Comparison of ENCODE assay signal across 20 cellular contexts in genomic region chr12:53067074-53067992, GRCh38. TPM values are rescaled to one million over a fixed set of nuclear protein-coding genes. Genes with fewer than 3 reads are reported as not detected.
A peak's percentile ranks its signal among the peaks of the same experiment; 100 is the strongest.
DNase-seq lines count a peak whose midpoint lies in the region; ATAC-seq, FAIRE-seq and TF ChIP-seq lines count a peak whose summit lies in the region.
"Had no signal": no experiment of that assay in that cellular context is flagged by ENCODE, and none has a peak within 500 bp of the region (broad histone marks: within the 10 kb centered on the region; RNA-seq: fewer than 3 reads in every experiment).

No MANE protein-coding gene starts in this region.

- H3K4me3 ChIP-seq in right cardiac atrium (ENCODE audit: low read length) (no peak overlapping the region), bronchial epithelial cell (ENCODE audit: low read depth, low read length) (no peak overlapping the region), vagina (no peak overlapping the region)
- H3K4me3 ChIP-seq: skin epidermis had no signal

- TF ChIP-seq POLR2A in vagina (IDR thresholded peaks at IDR 0.05) = no peak

- H3K27ac ChIP-seq in right cardiac atrium (ENCODE audit: low read length) = peak overlapping the region; percentile 5
- H3K27ac ChIP-seq in vagina = peak overlapping the region; percentile 89

- 63% methylated on average over 7 of the region's 7 CpGs for WGBS in right cardiac atrium

- H3K4me3 Mint-ChIP-seq in osteocyte (ENCODE audit: unreplicated experiment) = no peak overlapping the region
- H3K4me3 Mint-ChIP-seq: T-helper 1 cell treated with Interleukin-12 subunit alpha and Interleukin-12 subunit beta and Interleukin-4 antibody, amounts not matched to agents 30 μg/mL and 1 μg/mL, for 36 hours had no signal

- peaks cover 23% of the 10 kb centered on the region for H3K36me3 ChIP-seq in bronchial epithelial cell (ENCODE audit: control insufficient read depth, insufficient read depth, low read length)
- H3K36me3 ChIP-seq in vagina = peaks cover 0 to 14% of the 10 kb centered on the region in 2 donors

- H3K36me3 Mint-ChIP-seq in osteocyte (ENCODE audit: unreplicated experiment) = peaks cover 28% of the 10 kb centered on the region

- TF ChIP-seq CTCF in bronchial epithelial cell (IDR thresholded peaks at IDR 0.05; ENCODE audit: insufficient read depth, low read length, severe bottlenecking) (no peak), osteocyte (IDR thresholded peaks at IDR 0.05) (no peak), vagina (IDR thresholded peaks at IDR 0.05) (no peak)

- FAIRE-seq in bronchial epithelial cell (lab: Jason Lieb, UNC) = peak; percentile 84
- FAIRE-seq: frontal cortex had no signal

- H3K27me3 Mint-ChIP-seq in osteocyte (ENCODE audit: unreplicated experiment) = no peaks in the 10 kb centered on the region

- intact Hi-C loops in right cardiac atrium (cut with DNase I) (loop anchor here (2.0 to 10.0 kb wide), 4 partner anchors 31 to 130 kb away; no protein-coding TSS in a partner anchor), left cardiac atrium (cut with DNase I) (loop anchor here (2.0 to 10.0 kb wide), 4 partner anchors 31 to 227 kb away; partner anchors contain the start of genes MYG1 (in 1 of the 2) and PFDN5 (in 1 of the 2)), vagina (cut with DNase I) (loop anchor here (10.0 kb wide), 1 partner anchor 127 kb away; no protein-coding TSS in a partner anchor)

- H3K27ac Mint-ChIP-seq in osteocyte (ENCODE audit: unreplicated experiment) = peak overlapping the region; percentile 10
- H3K27ac Mint-ChIP-seq: T-helper 1 cell treated with Interleukin-12 subunit alpha and Interleukin-12 subunit beta and Interleukin-4 antibody, amounts not matched to agents 30 μg/mL and 1 μg/mL, for 36 hours had no signal

- H3K27me3 ChIP-seq in right cardiac atrium (ENCODE audit: control insufficient read depth, insufficient read depth) (no peaks in the 10 kb centered on the region), bronchial epithelial cell (ENCODE audit: control insufficient read depth, insufficient read depth, low read length) (no peaks in the 10 kb centered on the region), vagina (no peaks in the 10 kb centered on the region)
- H3K27me3 ChIP-seq: brain microvascular endothelial cell had no signal

- ATAC-seq in right cardiac atrium = no peak
- no peak for ATAC-seq in left cardiac atrium
- ATAC-seq in HG03175 (IDR thresholded peaks at IDR 0.05; ENCODE audit: unreplicated experiment) = no peak
- no peak for ATAC-seq in GM21515 (IDR thresholded peaks at IDR 0.05; ENCODE audit: unreplicated experiment)

- H3K4me1 Mint-ChIP-seq in osteocyte (ENCODE audit: unreplicated experiment) = peaks cover 95% of the 10 kb centered on the region

- no peaks in the 10 kb centered on the region for H3K9me3 Mint-ChIP-seq in osteocyte (ENCODE audit: unreplicated experiment)
- H3K9me3 Mint-ChIP-seq: T-helper 1 cell treated with Interleukin-12 subunit alpha and Interleukin-12 subunit beta and Interleukin-4 antibody, amounts not matched to agents 30 μg/mL and 1 μg/mL, for 36 hours had no signal

- DNase-seq in right cardiac atrium = peak in 2 of 3 donors; percentile 42 to 55
- DNase-seq in left cardiac atrium = no peak
- no peak for DNase-seq in bronchial epithelial cell (ENCODE audit: low read depth)
- no peak for DNase-seq in osteocyte (ENCODE audit: extremely low spot score, unreplicated experiment)
- no peak for DNase-seq in vagina (ENCODE audit: extremely low spot score in 2 of 2)
- DNase-seq in cortex of kidney (lab: John Stamatoyannopoulos, UW) = no peak
- DNase-seq: activated gamma-delta T cell; AML-193; brain microvascular endothelial cell; DMS153; effector memory CD4-positive, alpha-beta T cell; midbrain; NCI-H187 treated with DMSO at 0.1 percent for 48 hours; NCI-H524; nucleus accumbens had no signal

- H3K4me1 ChIP-seq in right cardiac atrium (ENCODE audit: control insufficient read depth, insufficient read depth, low read length) = peaks cover 22% of the 10 kb centered on the region
- peaks cover 89% of the 10 kb centered on the region for H3K4me1 ChIP-seq in vagina

- no peaks in the 10 kb centered on the region for H3K9me3 ChIP-seq in right cardiac atrium (ENCODE audit: control insufficient read depth, low read length)
- H3K9me3 ChIP-seq in vagina = no peaks in the 10 kb centered on the region

RNA-seq across cellular contexts. Expression of gene SPRYD3, which starts 11.9 kb away (rescaled TPM):
- total RNA-seq in right cardiac atrium (10 to 100 TPM; 40.8 to 59.6 (median 47.1) TPM), left cardiac atrium (10 to 100 TPM; 34.3 to 51.3 TPM), bronchial epithelial cell (18.7 and 25.9 TPM in 2 replicates), osteocyte (28.3 and 29.0 TPM in 2 replicates), vagina (27.0 TPM)
- 29.4 TPM for polyA plus RNA-seq in right cardiac atrium

RNA-seq across cellular contexts. Expression of gene TNS2, which starts 17.5 kb away (rescaled TPM):
- total RNA-seq in right cardiac atrium = 100 to 1,000 TPM; 104 to 145 (median 116) TPM
- 155 TPM for polyA plus RNA-seq in right cardiac atrium
- 100 to 1,000 TPM; 108 to 122 TPM for total RNA-seq in left cardiac atrium
- 1.3 and 1.8 TPM in 2 replicates for total RNA-seq in bronchial epithelial cell
- 107 and 116 TPM in 2 replicates for total RNA-seq in osteocyte
- total RNA-seq in vagina = 235 TPM

RNA-seq across cellular contexts. Expression of gene IGFBP6, which starts 30.1 kb away (rescaled TPM):
- 100 to 1,000 TPM in 3 of 4 donors, 10 to 100 TPM in 1; 49.7 to 178 (median 146) TPM for total RNA-seq in right cardiac atrium
- 130 TPM for polyA plus RNA-seq in right cardiac atrium
- 100 to 1,000 TPM; 134 to 139 TPM for total RNA-seq in left cardiac atrium
- 75.5 and 81.6 TPM in 2 replicates for total RNA-seq in bronchial epithelial cell
- total RNA-seq in osteocyte = 18.8 and 22.3 TPM in 2 replicates
- 684 TPM for total RNA-seq in vagina

RNA-seq across cellular contexts. Expression of gene SOAT2, which starts 36.0 kb away (rescaled TPM):
- under 1 TPM in 2 of 4 donors, not detected in 2; 0.17 to 0.18 TPM for total RNA-seq in right cardiac atrium
- polyA plus RNA-seq in right cardiac atrium = 0.07 TPM
- total RNA-seq in left cardiac atrium = not detected
- total RNA-seq in bronchial epithelial cell = not detected in 2 replicates
- not detected in 2 replicates for total RNA-seq in osteocyte
- total RNA-seq in vagina = 0.74 TPM

Comparison
In these comparisons a context has a peak if more than half of its experiments do, and no peak if none do; other contexts are left out.
1. DNase-seq: peak in right cardiac atrium (2 of 3); none in left cardiac atrium (single experiment), bronchial epithelial cell (single experiment), osteocyte (single experiment), vagina (0 of 2) and cortex of kidney (single experiment).
2. RNA of gene TNS2, which starts 17.5 kb away (total RNA-seq): 235 TPM in vagina (single experiment), 108 to 122 TPM in left cardiac atrium, 104 to 145 TPM in right cardiac atrium and 107 to 116 TPM in osteocyte; 1.3 to 1.8 TPM in bronchial epithelial cell; every median in the first group is over 10 times any median in the second.